Comparison of ENCODE assay signal across 21 cellular contexts in the genomic region with DNA sequence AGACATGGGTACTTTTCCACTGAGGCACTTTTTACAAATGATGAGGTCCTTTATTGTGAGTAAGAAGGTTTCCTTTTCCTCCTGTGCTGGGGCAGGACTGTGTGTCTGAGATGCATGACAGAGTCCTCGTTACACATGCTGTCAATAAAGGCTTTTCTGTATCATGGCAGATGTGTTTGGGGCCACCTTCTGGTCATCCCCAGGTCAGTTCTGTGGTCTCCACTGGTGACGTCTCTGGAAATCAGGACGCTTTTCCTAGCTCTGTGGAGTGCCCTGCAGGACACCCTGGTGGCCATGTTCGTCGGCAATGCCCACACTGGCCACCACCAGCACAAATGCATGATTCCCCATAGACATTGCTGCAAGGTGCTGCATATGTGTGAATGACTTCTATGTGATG. TPM values are rescaled to one million over a fixed set of nuclear protein-coding genes. Genes with fewer than 3 reads are reported as not detected.
DNase-seq lines count a peak whose midpoint lies in the region; ATAC-seq and TF ChIP-seq lines count a peak whose summit lies in the region.
"Had no signal": no experiment of that assay in that cellular context is flagged by ENCODE, and none has a peak within 500 bp of the region (broad histone marks: within the 10 kb centered on the region; RNA-seq: fewer than 3 reads in every experiment).

No MANE protein-coding gene starts in this region.

- intact Hi-C loops in OCI-LY7 (cut with micrococcal nuclease; ENCODE audit: unreplicated experiment): no loop called here

- no peak overlapping the region for H2AFZ ChIP-seq in OCI-LY7 (ENCODE audit: low read length)

- H3K4me2 ChIP-seq in OCI-LY7 (ENCODE audit: low read length): no peak overlapping the region

- no peaks in the 10 kb centered on the region for H3K9me3 ChIP-seq in OCI-LY7 (ENCODE audit: low read length)
- peaks cover 0 to under 1% (median 0%) of the 10 kb centered on the region in 3 donors for H3K9me3 ChIP-seq in skeletal muscle tissue (ENCODE audit: control insufficient read depth in 3 of 3, low read length in 3 of 3)
- H3K9me3 ChIP-seq: spleen had no signal

- ATAC-seq in esophagus mucosa: no peak
- ATAC-seq: activated CD8-positive, alpha-beta T cell treated with anti-CD3 and anti-CD28 coated beads for 36 hours had no signal

- no peaks in the 10 kb centered on the region for H3K9me2 ChIP-seq in OCI-LY7 (ENCODE audit: insufficient read depth, low read length)

- CTCF ChIA-PET in OCI-LY7 (lab: Charles Lee; ENCODE audit: unreplicated experiment): no interaction called here

- no peak overlapping the region for H3K9ac ChIP-seq in skeletal muscle tissue (ENCODE audit: low read depth in 1 of 3, low read length in 3 of 3)

- no TSS peak for BruUV-seq in OCI-LY7 (replicated peaks; lab: Mats Ljungman, UMichigan)

- POLR2A ChIA-PET in OCI-LY7 (lab: Charles Lee): interaction anchor here (0.5 to 1.3 kb wide), 2 partner anchors 8 to 116 kb away, joined by 3 read pairs; no protein-coding TSS in a partner anchor

- TF ChIP-seq CTCF in OCI-LY7 (conservative IDR thresholded peaks at IDR 0.05; ENCODE audit: low read length): 0 out of 2 replicates have a peak, but pooled peaks have one; percentile 21

- DNase-seq in DMS153 (lab: John Stamatoyannopoulos, UW) (peak; percentile 26), DMS153 treated with DMSO at 0.1 percent for 48 hours (lab: John Stamatoyannopoulos, UW; ENCODE audit: unreplicated experiment) (no peak), OCI-LY7 (ENCODE audit: low spot score) (no peak), dermis microvascular lymphatic vessel endothelial cell (ENCODE audit: low read depth in 2 of 2) (peak; percentile 9 to 15), iPS-NIHi11 (ENCODE audit: low spot score) (no peak), LoVo (ENCODE audit: low spot score) (no peak)
- DNase-seq: activated CD8-positive, alpha-beta T cell treated with anti-CD3 and anti-CD28 coated beads for 36 hours; CD8-positive, alpha-beta memory T cell; GDM1; glutamatergic neuron; islet precursor cell; midbrain; MV-4-11; NCI-H2107; NCI-H82; SIG-M5; spleen; T1000 had no signal

- H3K4me3 ChIP-seq in OCI-LY7 (ENCODE audit: low read depth, low read length, poor library complexity, severe bottlenecking): no peak overlapping the region
- peak overlapping the region in 2 of 3 donors; percentile 7 to 19 for H3K4me3 ChIP-seq in skeletal muscle tissue (ENCODE audit: low read length in 3 of 3)
- H3K4me3 ChIP-seq: spleen had no signal

- no peaks in the 10 kb centered on the region for H3K79me2 ChIP-seq in OCI-LY7 (ENCODE audit: insufficient read depth, low read depth, low read length)

- H3K27ac ChIP-seq in OCI-LY7 (ENCODE audit: low read depth, low read length, poor library complexity, severe bottlenecking) (no peak overlapping the region), skeletal muscle tissue (ENCODE audit: low read depth, low read length) (peak overlapping the region; percentile 80)
- H3K27ac ChIP-seq: epithelial cell of prostate, spleen had no signal

- no peaks in the 10 kb centered on the region for H3K4me1 ChIP-seq in OCI-LY7 (ENCODE audit: insufficient read depth, low read length, poor library complexity, severe bottlenecking)
- H3K4me1 ChIP-seq in skeletal muscle tissue (ENCODE audit: control insufficient read depth in 3 of 3, insufficient read depth in 3 of 3, low read length in 3 of 3): peaks cover 34 to 55% (median 46%) of the 10 kb centered on the region in 3 donors

- no peaks in the 10 kb centered on the region for H3K27me3 ChIP-seq in skeletal muscle tissue (ENCODE audit: control insufficient read depth in 3 of 3, insufficient read depth in 3 of 3, low read length in 3 of 3)

- no peaks in the 10 kb centered on the region for H4K20me1 ChIP-seq in OCI-LY7 (ENCODE audit: insufficient read depth, low read length)

- H3K36me3 ChIP-seq in OCI-LY7 (ENCODE audit: insufficient read depth, low read length) (no peaks in the 10 kb centered on the region), skeletal muscle tissue (ENCODE audit: control insufficient read depth in 3 of 3, insufficient read depth in 3 of 3, low read length in 3 of 3) (peaks cover under 1 to 3% (median 2%) of the 10 kb centered on the region in 3 donors)
- H3K36me3 ChIP-seq: spleen had no signal

RNA-seq across cellular contexts. Expression of a gene that starts 2.8 kb away (rescaled TPM):
- not detected in 2 replicates for total RNA-seq in OCI-LY7 (2014; rRNA removed; shearing (Covaris generic))
- 0.13 TPM in 1 of 2 replicates, not detected in the other for total RNA-seq in OCI-LY7 (2022)
- 3.7 and 5.8 TPM in 2 replicates for total RNA-seq in dermis microvascular lymphatic vessel endothelial cell
- 34.4 TPM for total RNA-seq in skeletal muscle tissue
- 4.5 TPM for total RNA-seq in esophagus mucosa

RNA-seq across cellular contexts. Expression of a gene that starts 48.6 kb away (rescaled TPM):
- 48.2 and 118 TPM in 2 replicates for total RNA-seq in OCI-LY7 (2014; rRNA removed; shearing (Covaris generic))
- 113 TPM in 2 replicates for total RNA-seq in OCI-LY7 (2022)
- 34.5 and 68.9 TPM in 2 replicates for total RNA-seq in dermis microvascular lymphatic vessel endothelial cell
- 110 TPM for total RNA-seq in skeletal muscle tissue
- 50.6 TPM for total RNA-seq in esophagus mucosa

RNA-seq across cellular contexts. Expression of a gene that starts 54.9 kb away (rescaled TPM):
- total RNA-seq in OCI-LY7 (2014; rRNA removed; shearing (Covaris generic)): 498 and 551 TPM in 2 replicates
- total RNA-seq in OCI-LY7 (2022) (327 and 389 TPM in 2 replicates), dermis microvascular lymphatic vessel endothelial cell (495 and 643 TPM in 2 replicates), skeletal muscle tissue (212 TPM), esophagus mucosa (159 TPM)

RNA-seq across cellular contexts. Expression of a gene that starts 55.2 kb away (rescaled TPM):
- total RNA-seq in OCI-LY7 (2014; rRNA removed; shearing (Covaris generic)): 16.0 and 26.5 TPM in 2 replicates
- total RNA-seq in OCI-LY7 (2022) (22.2 and 24.9 TPM in 2 replicates), dermis microvascular lymphatic vessel endothelial cell (18.9 and 20.1 TPM in 2 replicates), skeletal muscle tissue (21.9 TPM), esophagus mucosa (9.6 TPM)

Comparison
In these comparisons a context has a peak if more than half of its experiments do, and no peak if none do; other contexts are left out.
1. DNase-seq: peak in DMS153 (single experiment) and dermis microvascular lymphatic vessel endothelial cell (2 of 2); none in DMS153 treated with DMSO at 0.1 percent for 48 hours (single experiment), OCI-LY7 (single experiment), iPS-NIHi11 (single experiment) and LoVo (single experiment).